Comparison of ENCODE assay signal across 8 cellular contexts in genomic region chr21:29073222-29074006, GRCh38. TPM values are rescaled to one million over a fixed set of nuclear protein-coding genes. Genes with fewer than 3 reads are reported as not detected.
A peak's percentile ranks its signal among the peaks of the same experiment; 100 is the strongest.
DNase-seq lines count a peak whose midpoint lies in the region; ATAC-seq and TF ChIP-seq lines count a peak whose summit lies in the region.

Gene CCT8 (minus strand): TSS chr21:29073648. CDS start chr21:29073590, 58 bp downstream.

- peak within 1 kb of the TSS; percentile 88 for H3K4me2 ChIP-seq in H9 (ENCODE audit: insufficient read depth, insufficient read length, low read length)

- peak within 1 kb of the TSS; percentile 3 for H3K27ac ChIP-seq in H9 (ENCODE audit: insufficient read length, low read depth, low read length)

- H3K79me2 ChIP-seq in H9 (ENCODE audit: insufficient read depth, low read length), result peaks cover 28% of the 10 kb centered on the region

- H3K4ac ChIP-seq in H9 (ENCODE audit: low read depth, low read length), result no peak within 1 kb of the TSS; the same call in 1 of the 2 replicates

- ATAC-seq in natural killer cell treated with Interleukin-12 subunit alpha and Interleukin-12 subunit beta and Interleukin-15 and Interleukin-18, amount 100 ng/mL, for 72 hours, result peak; percentile 98
- peak; percentile 94 for ATAC-seq in stimulated activated naive CD8-positive, alpha-beta T cell treated with anti-CD3 and anti-CD28 coated beads, Interleukin-15, Interleukin-2, amounts not matched to agents 100 U/mL and 50 U/mL, for 24 hours

- no peaks in the 10 kb centered on the region for H3K23me2 ChIP-seq in H9 (ENCODE audit: insufficient read length, low read depth, low read length, poor library complexity, severe bottlenecking)

- no peaks in the 10 kb centered on the region for H3K27me3 ChIP-seq in H9 (ENCODE audit: insufficient read depth, low read length)
- H3K27me3 ChIP-seq in MG63, result no peaks in the 10 kb centered on the region

- H2BK12ac ChIP-seq in H9 (ENCODE audit: insufficient read length, low read depth, low read length), result no peak within 1 kb of the TSS

- H4K8ac ChIP-seq in H9 (replicated peaks; ENCODE audit: insufficient read length, low read depth, low read length), result no peak within 1 kb of the TSS

- H3K9ac ChIP-seq in H9 (ENCODE audit: extremely low read depth, insufficient read length, low read length), result peak within 1 kb of the TSS; percentile 98

- H4K5ac ChIP-seq in H9 (ENCODE audit: insufficient read length, low read depth, low read length), result no peak within 1 kb of the TSS

- H2BK15ac ChIP-seq in H9 (ENCODE audit: low read depth, low read length), result no peak within 1 kb of the TSS

- H2AFZ ChIP-seq in H9 (ENCODE audit: low read length), result no peak within 1 kb of the TSS

- H3K4me3 ChIP-seq in MG63, result peak within 1 kb of the TSS; percentile 96
- peak within 1 kb of the TSS; percentile 86 for H3K4me3 ChIP-seq in fibroblast of pulmonary artery (replicated peaks; ENCODE audit: low read depth, low read length)

- H3K4me3 Mint-ChIP-seq in H9, result peak within 1 kb of the TSS; percentile 100
- peak within 1 kb of the TSS; percentile 100 for H3K4me3 Mint-ChIP-seq in natural killer cell treated with Interleukin-12 subunit alpha and Interleukin-12 subunit beta and Interleukin-15 and Interleukin-18, amount 100 ng/mL, for 72 hours

- H3K18ac ChIP-seq in H9 (ENCODE audit: insufficient read length, low read depth, low read length), result peak within 1 kb of the TSS; percentile 47

- no peak within 1 kb of the TSS for H2AK5ac ChIP-seq in H9 (ENCODE audit: insufficient read length, low read length)

- no peak within 1 kb of the TSS for H2BK5ac ChIP-seq in H9 (ENCODE audit: insufficient read length, low read length)

- no peak within 1 kb of the TSS for H2BK120ac ChIP-seq in H9 (ENCODE audit: low read depth, low read length, poor library complexity, severe bottlenecking)

- H3K27ac Mint-ChIP-seq in H9, result peak within 1 kb of the TSS; percentile 99 to 100 (median 100)
- H3K27ac Mint-ChIP-seq in natural killer cell treated with Interleukin-12 subunit alpha and Interleukin-12 subunit beta and Interleukin-15 and Interleukin-18, amount 100 ng/mL, for 72 hours, result peak within 1 kb of the TSS; percentile 100

- H4K20me1 ChIP-seq in H9 (ENCODE audit: control insufficient read depth, insufficient read depth, insufficient read length), result no peaks in the 10 kb centered on the region

- H3K4me1 Mint-ChIP-seq in H9, result peaks cover 15% of the 10 kb centered on the region in 2 experiments
- peaks cover 44 to 45% of the 10 kb centered on the region in 2 donors for H3K4me1 Mint-ChIP-seq in natural killer cell treated with Interleukin-12 subunit alpha and Interleukin-12 subunit beta and Interleukin-15 and Interleukin-18, amount 100 ng/mL, for 72 hours (ENCODE audit: low read depth in 2 of 2)

- H3K27me3 Mint-ChIP-seq in H9 (ENCODE audit: low read depth), result no peaks in the 10 kb centered on the region
- no peaks in the 10 kb centered on the region for H3K27me3 Mint-ChIP-seq in natural killer cell treated with Interleukin-12 subunit alpha and Interleukin-12 subunit beta and Interleukin-15 and Interleukin-18, amount 100 ng/mL, for 72 hours

- H3K14ac ChIP-seq in H9 (ENCODE audit: insufficient read depth, low read length), result peak within 1 kb of the TSS; percentile 83

- no peak within 1 kb of the TSS for H3T11ph ChIP-seq in H9 (ENCODE audit: low read length)

- H3K79me1 ChIP-seq in H9 (ENCODE audit: insufficient read depth, low read depth, low read length, poor library complexity, severe bottlenecking), result no peaks in the 10 kb centered on the region

- no peak within 1 kb of the TSS for H2BK20ac ChIP-seq in H9 (ENCODE audit: low read depth, low read length, poor library complexity, severe bottlenecking)

- H3K36me3 ChIP-seq in MG63, result peaks cover 44% of the 10 kb centered on the region

- no peak within 1 kb of the TSS for H4K91ac ChIP-seq in H9 (ENCODE audit: insufficient read length, low read depth, low read length)

- H3K23ac ChIP-seq in H9 (ENCODE audit: insufficient read length, low read depth, low read length), result no peak within 1 kb of the TSS

- WGBS in H9 (ENCODE audit: extremely low coverage, insufficient read length, low lambda C conversion rate), result no CpG with 5 or more reads among the region's 62 CpGs

- H3K9me3 Mint-ChIP-seq in H9, result no peaks in the 10 kb centered on the region; a peak in 2 of 5 replicates
- no peaks in the 10 kb centered on the region for H3K9me3 Mint-ChIP-seq in natural killer cell treated with Interleukin-12 subunit alpha and Interleukin-12 subunit beta and Interleukin-15 and Interleukin-18, amount 100 ng/mL, for 72 hours

- peaks cover 12 to 28% (median 24%) of the 10 kb centered on the region in 3 experiments for H3K36me3 Mint-ChIP-seq in H9 (ENCODE audit: insufficient read depth in 1 of 3, low read depth in 3 of 3)
- peaks cover 20% of the 10 kb centered on the region for H3K36me3 Mint-ChIP-seq in natural killer cell treated with Interleukin-12 subunit alpha and Interleukin-12 subunit beta and Interleukin-15 and Interleukin-18, amount 100 ng/mL, for 72 hours

- peak within 1 kb of the TSS; percentile 6 for H3K56ac ChIP-seq in H9 (ENCODE audit: insufficient read length, low read depth, low read length)

- DNase-seq in ELR (ENCODE audit: low read depth) (peak; percentile 100), H9 (peak; percentile 99), MG63 (peak; percentile 100), SHP77 treated with DMSO at 0.1 percent for 48 hours (lab: John Stamatoyannopoulos, UW) (peak; percentile 97), fibroblast of pulmonary artery (ENCODE audit: low read depth) (peak; percentile 100)
- peak; percentile 100 for DNase-seq in activated effector memory CD4-positive, alpha-beta T cell treated with anti-CD3 and anti-CD28 coated beads, Interleukin-2, amount 50 U/mL, for 16 hours
- DNase-seq in natural killer cell treated with Interleukin-12 subunit alpha and Interleukin-12 subunit beta and Interleukin-15 and Interleukin-18, amount 100 ng/mL, for 72 hours (ENCODE audit: low spot score), result peak; percentile 100
- peak; percentile 98 for DNase-seq in stimulated activated naive CD8-positive, alpha-beta T cell treated with anti-CD3 and anti-CD28 coated beads, Interleukin-15, Interleukin-2, amounts not matched to agents 100 U/mL and 50 U/mL, for 24 hours

- H3K9me3 ChIP-seq in H9 (ENCODE audit: control insufficient read depth, low read depth, low read length) (no peaks in the 10 kb centered on the region), MG63 (no peaks in the 10 kb centered on the region; the same call in 1 of the 2 replicates)

- H3K4me1 ChIP-seq in H9 (ENCODE audit: insufficient read depth, low read length), result no peaks in the 10 kb centered on the region; the same call in 1 of the 2 replicates

- TF ChIP-seq CTCF in H9 (conservative IDR thresholded peaks at IDR 0.05) (no peak), fibroblast of pulmonary artery (IDR thresholded peaks at IDR 0.05; ENCODE audit: low read length, missing control alignments) (no peak)

RNA-seq across cellular contexts. Expression of gene CCT8, which starts in this region (rescaled TPM):
- total RNA-seq in H9 (2021), result 347 and 356 TPM in 2 replicates
- total RNA-seq in MG63 (2014; rRNA removed; shearing (Covaris generic); ENCODE audit: low replicate concordance), result 312 and 373 TPM in 2 replicates
- total RNA-seq in natural killer cell treated with Interleukin-12 subunit alpha and Interleukin-12 subunit beta and Interleukin-15 and Interleukin-18, amount 100 ng/mL, for 72 hours, result 100 to 1,000 TPM; 269 to 354 TPM

Comparison
In these comparisons a context has a peak if more than half of its experiments do, and no peak if none do; other contexts are left out.
1. Peak in every context shown above with its lines: DNase-seq, ATAC-seq, H3K4me3 ChIP-seq and H3K27ac ChIP-seq.